Comparison of ENCODE assay signal across 1 cellular context in genomic region chr1:180201451-180202200, GRCh38.
TF ChIP-seq lines count a peak whose summit lies in the region.

No MANE protein-coding gene starts in this region.

TF ChIP-seq in endothelial cell of umbilical vein, 7 proteins besides CTCF, POLR2A, EP300 and RAD21:
- TF ChIP-seq EZH2 (IDR thresholded peaks at IDR 0.05; ENCODE audit: borderline replicate concordance, low read depth, low read length, severe bottlenecking), result no peak
- no peak for TF ChIP-seq MAX (IDR thresholded peaks at IDR 0.05; ENCODE audit: insufficient read depth, insufficient read length)
- TF ChIP-seq JUN (IDR thresholded peaks at IDR 0.05; ENCODE audit: borderline replicate concordance, insufficient read depth, insufficient read length, low read depth), result no peak
- TF ChIP-seq POLR2AphosphoS5 (IDR thresholded peaks at IDR 0.05; ENCODE audit: insufficient read depth, low read depth, low read length), result peak; percentile 13
- TF ChIP-seq MYC (IDR thresholded peaks at IDR 0.05; ENCODE audit: low read depth, low read length), result no peak
